ENCODE assay signal across 8 cellular contexts in genomic region chr4:169070895-169071218, GRCh38.
DNase-seq lines count a peak whose midpoint lies in the region; ATAC-seq, FAIRE-seq and TF ChIP-seq lines count a peak whose summit lies in the region.

No MANE protein-coding gene starts in this region.

- intact Hi-C loops in HCT116 (cut with micrococcal nuclease) (no loop called here), pancreas (cut with DNase I) (no loop called here)

- peak; percentile 37; the same call in 1 of the 2 replicates for ATAC-seq in HCT116
- peak; percentile 49 to 85 (median 78) for ATAC-seq in pancreas
- ATAC-seq in GM19463 (IDR thresholded peaks at IDR 0.05; ENCODE audit: unreplicated experiment) = no peak
- no peak for ATAC-seq in HG02885 (IDR thresholded peaks at IDR 0.05; ENCODE audit: poor library complexity, unreplicated experiment)
- ATAC-seq in HG03457 (IDR thresholded peaks at IDR 0.05; ENCODE audit: unreplicated experiment) = no peak
- no peak for ATAC-seq in HG03565 (IDR thresholded peaks at IDR 0.05; ENCODE audit: unreplicated experiment)

- H3K9me3 ChIP-seq in HCT116 (ENCODE audit: control insufficient read depth in 1 of 2, insufficient read depth in 1 of 2, low read depth in 1 of 2, low read length in 2 of 2) (no peaks in the 10 kb centered on the region), pancreas (no peaks in the 10 kb centered on the region)

- H3K27me3 ChIP-seq in HCT116 (ENCODE audit: insufficient read depth, low read length) (no peaks in the 10 kb centered on the region), pancreas (no peaks in the 10 kb centered on the region)

- H3K36me3 ChIP-seq in HCT116 (ENCODE audit: control insufficient read depth in 1 of 2, insufficient read depth in 2 of 2, low read length in 2 of 2) (no peaks in the 10 kb centered on the region), pancreas (no peaks in the 10 kb centered on the region)

- H3K9me2 ChIP-seq in HCT116 (ENCODE audit: insufficient read depth) = no peaks in the 10 kb centered on the region

- peak overlapping the region; percentile 72 for H3K27ac ChIP-seq in HCT116 (ENCODE audit: low read depth, low read length)
- H3K27ac ChIP-seq in pancreas = peak overlapping the region; percentile 14 to 82 (median 55)

- DNase-seq in HCT116 (ENCODE audit: low read depth, low spot score) (no peak), NCI-H446 (lab: John Stamatoyannopoulos, UW) (peak; percentile 14 to 15), dedifferentiated amniotic fluid mesenchymal stem cell (ENCODE audit: extremely low spot score) (peak; percentile 42), pancreas (peak in 3 of 6 donors; percentile 30 to 64 (median 44))

- TF ChIP-seq RAD21 in HCT116 (IDR thresholded peaks at IDR 0.05; ENCODE audit: low read depth) = no peak

- RAD21 ChIA-PET in HCT116 (lab: Charles Lee; ENCODE audit: low non-redundant PET in 1 of 2, low total read pairs in 2 of 2, uncharacterized antibody in 2 of 2, unreplicated experiment in 2 of 2) = interaction anchor here in 1 of 2 experiments (1.1 kb wide), 1 partner anchor 61 kb away, joined by 3 read pairs; the partner anchor contains the start of gene CBR4

- CTCF ChIA-PET in HCT116 (lab: Charles Lee) = interaction anchor here (1.0 kb wide), 1 partner anchor 61 kb away, joined by 3 read pairs; the partner anchor contains the start of gene CBR4

- H4K20me1 ChIP-seq in HCT116 (ENCODE audit: insufficient read depth) = no peaks in the 10 kb centered on the region

- POLR2A ChIA-PET in HCT116 (lab: Charles Lee) = interaction anchor here (1.0 to 1.4 kb wide), 3 partner anchors 14 to 35 kb away, joined by 3 to 4 read pairs (median 3); no protein-coding TSS in a partner anchor

- 9 to 27% methylated on average over 5 of the region's 5 CpGs for WGBS in pancreas, 2 donors

- FAIRE-seq in pancreas (lab: Jason Lieb, UNC) = no peak

- BruUV-seq in HCT116 (replicated peaks; lab: Mats Ljungman, UMichigan) = no TSS peak

- H3K4me2 ChIP-seq in HCT116 (ENCODE audit: low read length) = peak overlapping the region; percentile 55

- peaks cover 27 to 40% of the 10 kb centered on the region in 2 experiments for H3K4me1 ChIP-seq in HCT116 (ENCODE audit: control insufficient read depth in 1 of 2, insufficient read depth in 2 of 2, low read length in 2 of 2)
- H3K4me1 ChIP-seq in pancreas = peaks cover 0 to 14% (median 0%) of the 10 kb centered on the region in 3 donors

- no peak for TF ChIP-seq POLR2A in HCT116 (IDR thresholded peaks at IDR 0.05; ENCODE audit: borderline replicate concordance, extremely low read depth, insufficient read depth, insufficient read length)

- H3K4me3 ChIP-seq in HCT116 (replicated peaks in 1 of 2; ENCODE audit: low read depth in 1 of 2, low read length in 2 of 2) = no peak overlapping the region
- H3K4me3 ChIP-seq in pancreas = no peak overlapping the region

- H3K9ac ChIP-seq in HCT116 (ENCODE audit: low read length) = no peak overlapping the region

- TF ChIP-seq CTCF in HCT116 (IDR thresholded peaks at IDR 0.05 in 2 of 3, conservative IDR thresholded peaks at IDR 0.05 in 1 of 3; ENCODE audit: borderline replicate concordance in 1 of 3, insufficient read depth in 1 of 3, low read depth in 2 of 3, low read length in 2 of 3) (no peak), pancreas (IDR thresholded peaks at IDR 0.05) (no peak)

- H2AFZ ChIP-seq in HCT116 (ENCODE audit: low read depth, low read length, poor library complexity, severe bottlenecking) = no peak overlapping the region

- no peaks in the 10 kb centered on the region for H3K79me2 ChIP-seq in HCT116 (ENCODE audit: insufficient read depth, low read length)

TF ChIP-seq in HCT116, 20 proteins besides CTCF, POLR2A, EP300 and RAD21:
- no peak for TF ChIP-seq FOSL1 (IDR thresholded peaks at IDR 0.05; ENCODE audit: low read depth)
- no peak for TF ChIP-seq MAX (IDR thresholded peaks at IDR 0.05)
- no peak for TF ChIP-seq SP1 (IDR thresholded peaks at IDR 0.05; ENCODE audit: low read depth)
- no peak for TF ChIP-seq ZBTB33 (IDR thresholded peaks at IDR 0.05; ENCODE audit: extremely low read depth, insufficient replicate concordance, low read length)
- no peak for TF ChIP-seq ZNF274 (IDR thresholded peaks at IDR 0.05; ENCODE audit: low read depth, low read length)
- no peak for TF ChIP-seq ELF1 (IDR thresholded peaks at IDR 0.05; ENCODE audit: borderline replicate concordance, low read depth)
- no peak for TF ChIP-seq POLR2AphosphoS5 (IDR thresholded peaks at IDR 0.05; ENCODE audit: low read depth, low read length)
- TF ChIP-seq SRF (IDR thresholded peaks at IDR 0.05; ENCODE audit: low read depth) = no peak
- no peak for TF ChIP-seq ATF3 (IDR thresholded peaks at IDR 0.05)
- TF ChIP-seq JUND (IDR thresholded peaks at IDR 0.05) = no peak
- no peak for TF ChIP-seq TCF7L2 (IDR thresholded peaks at IDR 0.05; ENCODE audit: borderline replicate concordance, extremely low read depth, insufficient read depth, insufficient read length)
- TF ChIP-seq EZH2 (IDR thresholded peaks at IDR 0.05) = no peak
- no peak for TF ChIP-seq CEBPB (IDR thresholded peaks at IDR 0.05; ENCODE audit: low read depth)
- no peak for TF ChIP-seq YY1 (IDR thresholded peaks at IDR 0.05; ENCODE audit: extremely low read depth, insufficient replicate concordance, low read depth, low read length)
- no peak for TF ChIP-seq EZH2phosphoT487 (IDR thresholded peaks at IDR 0.05; ENCODE audit: borderline replicate concordance)
- TF ChIP-seq SIN3A (IDR thresholded peaks at IDR 0.05; ENCODE audit: low read depth) = no peak
- TF ChIP-seq CBX3 (IDR thresholded peaks at IDR 0.05; ENCODE audit: low read depth) = no peak
- TF ChIP-seq ZFX (IDR thresholded peaks at IDR 0.05) = no peak

Comparison
In these comparisons a context has a peak if more than half of its experiments do, and no peak if none do; other contexts are left out.
1. ATAC-seq: peak in HCT116 (single experiment) and pancreas (4 of 4); none in GM19463 (single experiment), HG02885 (single experiment), HG03457 (single experiment) and HG03565 (single experiment).